ENCODE assay signal across 8 cellular contexts in genomic region chr1:40449684-40450490, GRCh38.
DNase-seq lines count a peak whose midpoint lies in the region; ATAC-seq and TF ChIP-seq lines count a peak whose summit lies in the region.

Gene ZFP69B (plus strand): TSS chr1:40450476. CDS start chr1:40450962, 486 bp downstream.

- DNase-seq in NCI-H2029 (lab: John Stamatoyannopoulos, UW) (peak; percentile 100), T1000 (lab: John Stamatoyannopoulos, UW) (peak; percentile 92), astrocyte of the spinal cord (ENCODE audit: low read depth, low spot score) (peak; percentile 92), hypothalamus (lab: John Stamatoyannopoulos, UW) (peak; percentile 28 to 95 (median 81)), retinal pigment epithelial cell (ENCODE audit: low read depth) (peak; percentile 65), NCI-H1048 (lab: John Stamatoyannopoulos, UW) (no peak)

- ATAC-seq in GM18502 (IDR thresholded peaks at IDR 0.05; ENCODE audit: poor library complexity, unreplicated experiment) (peak; percentile 65), HG02973 (IDR thresholded peaks at IDR 0.05; ENCODE audit: unreplicated experiment) (peak; percentile 62)

- H3K4me3 ChIP-seq in astrocyte of the spinal cord (ENCODE audit: low read depth, low read length) (peak within 1 kb of the TSS; percentile 60), retinal pigment epithelial cell (ENCODE audit: low read length) (peak within 1 kb of the TSS; percentile 77)

- in situ Hi-C loops in astrocyte of the spinal cord (cut with HindIII; ENCODE audit: low sequenced_read_pairs), result no loop called here

- no peak for TF ChIP-seq CTCF in astrocyte of the spinal cord (IDR thresholded peaks at IDR 0.05; ENCODE audit: low read depth, low read length)
- TF ChIP-seq CTCF in retinal pigment epithelial cell (conservative IDR thresholded peaks at IDR 0.05; ENCODE audit: low read depth, low read length), result no peak
